Comparison of ENCODE assay signal across 24 cellular contexts in genomic region chr7:84362360-84362759, GRCh38.
"Had no signal": no experiment of that assay in that cellular context is flagged by ENCODE, and none has a peak within 500 bp of the region (broad histone marks: within the 10 kb centered on the region; RNA-seq: fewer than 3 reads in every experiment).

No MANE protein-coding gene starts in this region.

- H3K4me2 ChIP-seq: hepatocyte had no signal

- H3K27ac ChIP-seq: colonic mucosa, dorsolateral prefrontal cortex, esophagus muscularis mucosa, foreskin keratinocyte, gastrocnemius medialis, heart left ventricle, left lung, lower lobe of right lung had no signal

- FAIRE-seq: endothelial cell of umbilical vein, kidney had no signal

- H3K4me3 ChIP-seq: colonic mucosa, dorsolateral prefrontal cortex, esophagus muscularis mucosa, gastrocnemius medialis, heart left ventricle, hepatocyte, left lung, lower lobe of right lung, mucosa of descending colon had no signal

- H3K79me2 ChIP-seq: hepatocyte had no signal

- H2AFZ ChIP-seq: hepatocyte had no signal

- H3K4me1 ChIP-seq: colonic mucosa, gastrocnemius medialis, heart left ventricle, left lung, lower lobe of right lung had no signal

- DNase-seq: colonic mucosa; cortex of kidney; dermis blood vessel endothelial cell; dorsolateral prefrontal cortex; effector CD4-positive, alpha-beta T cell; effector memory CD4-positive, alpha-beta T cell; foreskin keratinocyte; gastrocnemius medialis; glutamatergic neuron; heart left ventricle; hypothalamus; immature natural killer cell; islet precursor cell; kidney; kidney glomerular epithelial cell; left lung; left ventricle myocardium superior; lower lobe of right lung; mesenchymal stem cell; mucosa of descending colon; naive B cell had no signal

- H3K36me3 ChIP-seq: colonic mucosa, esophagus muscularis mucosa, gastrocnemius medialis, heart left ventricle, left lung, lower lobe of right lung had no signal

- H3K27me3 ChIP-seq: colonic mucosa, dorsolateral prefrontal cortex, esophagus muscularis mucosa, foreskin keratinocyte, gastrocnemius medialis, heart left ventricle, hepatocyte, left lung had no signal

- ATAC-seq: foreskin keratinocyte, gastrocnemius medialis, heart left ventricle, left lung, left ventricle myocardium superior, lower lobe of right lung, mucosa of descending colon had no signal

- H3K9me3 ChIP-seq: colonic mucosa, esophagus muscularis mucosa, gastrocnemius medialis, heart left ventricle, lower lobe of right lung, mucosa of descending colon had no signal
